In the genomic region with DNA sequence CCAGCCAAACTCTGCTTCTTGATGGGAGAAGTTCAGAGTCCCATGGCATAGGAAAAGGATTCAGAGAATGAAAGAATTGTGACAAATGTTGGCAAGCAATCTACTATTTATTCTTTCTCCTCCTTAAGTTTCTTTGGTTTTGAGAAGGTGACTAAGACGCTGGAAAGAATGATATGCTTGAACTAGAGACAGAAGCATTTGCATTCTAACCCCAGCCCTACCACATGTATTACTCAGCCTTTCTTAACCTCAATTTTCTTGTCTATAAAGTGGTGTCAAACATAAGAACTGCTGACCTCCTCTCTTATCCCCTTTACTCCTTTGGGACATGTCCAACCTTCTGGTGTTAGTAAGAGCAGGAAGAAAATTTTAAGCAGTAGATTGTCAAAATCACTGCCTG, we compare ENCODE assay signal across 17 cellular contexts.
"Had no signal": no experiment of that assay in that cellular context is flagged by ENCODE, and none has a peak within 500 bp of the region (broad histone marks: within the 10 kb centered on the region; RNA-seq: fewer than 3 reads in every experiment).

No MANE protein-coding gene starts in this region.

- H3K9me3 Mint-ChIP-seq: activated CD4-positive, alpha-beta memory T cell treated with anti-CD3 and anti-CD28 coated beads for 36 hours; activated naive CD4-positive, alpha-beta T cell treated with anti-CD3 and anti-CD28 coated beads, Interleukin-2, amount 50 U/mL, for 24 hours; central memory CD8-positive, alpha-beta T cell; nephron progenitor cell had no signal

- ATAC-seq: activated CD4-positive, alpha-beta T cell treated with anti-CD3 and anti-CD28 coated beads for 36 hours; activated CD8-positive, alpha-beta memory T cell treated with anti-CD3 and anti-CD28 coated beads, Interleukin-2, amount 10 ng/mL, durations not matched to agents 7 days and 5 days; body of pancreas; stimulated activated naive B cell treated with anti-CD40 and anti-IgM and Interleukin-4, amounts not matched to agents 10 μg/mL and 1 μg/mL and 100 μg/mL, for 72 hours had no signal

- H3K4me3 ChIP-seq: body of pancreas, coronary artery, transverse colon had no signal

- H3K27me3 ChIP-seq: body of pancreas had no signal

- H3K4me1 Mint-ChIP-seq: activated CD4-positive, alpha-beta T cell treated with anti-CD3 and anti-CD28 coated beads for 36 hours; activated CD8-positive, alpha-beta memory T cell treated with anti-CD3 and anti-CD28 coated beads, Interleukin-2, amount 10 ng/mL, durations not matched to agents 7 days and 5 days; activated naive CD4-positive, alpha-beta T cell treated with anti-CD3 and anti-CD28 coated beads, Interleukin-2, amount 50 U/mL, for 24 hours; central memory CD8-positive, alpha-beta T cell had no signal

- H3K4me3 Mint-ChIP-seq: activated CD4-positive, alpha-beta memory T cell treated with anti-CD3 and anti-CD28 coated beads for 36 hours; activated CD4-positive, alpha-beta T cell treated with anti-CD3 and anti-CD28 coated beads for 36 hours; activated CD8-positive, alpha-beta memory T cell treated with anti-CD3 and anti-CD28 coated beads, Interleukin-2, amount 10 ng/mL, durations not matched to agents 7 days and 5 days; activated naive CD4-positive, alpha-beta T cell treated with anti-CD3 and anti-CD28 coated beads, Interleukin-2, amount 50 U/mL, for 24 hours; central memory CD8-positive, alpha-beta T cell; nephron progenitor cell; stimulated activated naive B cell treated with anti-CD40 and anti-IgM and Interleukin-4, amounts not matched to agents 10 μg/mL and 1 μg/mL and 100 μg/mL, for 72 hours had no signal

- H3K9me3 ChIP-seq: body of pancreas, transverse colon had no signal

- DNase-seq: activated CD4-positive, alpha-beta memory T cell treated with anti-CD3 and anti-CD28 coated beads for 36 hours; activated CD4-positive, alpha-beta T cell treated with anti-CD3 and anti-CD28 coated beads for 36 hours; activated CD8-positive, alpha-beta memory T cell treated with anti-CD3 and anti-CD28 coated beads, Interleukin-2, amount 10 ng/mL, durations not matched to agents 7 days and 5 days; activated effector memory CD4-positive, alpha-beta T cell treated with anti-CD3 and anti-CD28 coated beads, Interleukin-2, amount 50 U/mL, for 16 hours; activated T-cell treated with anti-CD3 and anti-CD28 coated beads, Interleukin-2, amount 50 U/mL, for 1 hour; amniotic stem cell; body of pancreas; glutamatergic neuron; nephron progenitor cell; occipital lobe; stimulated activated CD4-positive, alpha-beta T cell treated with anti-CD3 and anti-CD28 coated beads, Interleukin-2, amount 100 ng/mL, for 48 hours; stimulated activated naive B cell treated with anti-CD40 and anti-IgM and Interleukin-4, amounts not matched to agents 10 μg/mL and 1 μg/mL and 100 μg/mL, for 72 hours; transverse colon had no signal

- H3K27ac ChIP-seq: body of pancreas, coronary artery, transverse colon, VCaP had no signal

- H3K4me1 ChIP-seq: body of pancreas, transverse colon had no signal

- H3K27ac Mint-ChIP-seq: activated CD4-positive, alpha-beta memory T cell treated with anti-CD3 and anti-CD28 coated beads for 36 hours; activated CD4-positive, alpha-beta T cell treated with anti-CD3 and anti-CD28 coated beads for 36 hours; activated CD8-positive, alpha-beta memory T cell treated with anti-CD3 and anti-CD28 coated beads, Interleukin-2, amount 10 ng/mL, durations not matched to agents 7 days and 5 days; activated naive CD4-positive, alpha-beta T cell treated with anti-CD3 and anti-CD28 coated beads, Interleukin-2, amount 50 U/mL, for 24 hours; nephron progenitor cell; stimulated activated naive B cell treated with anti-CD40 and anti-IgM and Interleukin-4, amounts not matched to agents 10 μg/mL and 1 μg/mL and 100 μg/mL, for 72 hours had no signal

- H3K36me3 Mint-ChIP-seq: activated CD4-positive, alpha-beta memory T cell treated with anti-CD3 and anti-CD28 coated beads for 36 hours; activated CD8-positive, alpha-beta memory T cell treated with anti-CD3 and anti-CD28 coated beads, Interleukin-2, amount 10 ng/mL, durations not matched to agents 7 days and 5 days; activated naive CD4-positive, alpha-beta T cell treated with anti-CD3 and anti-CD28 coated beads, Interleukin-2, amount 50 U/mL, for 24 hours; stimulated activated naive B cell treated with anti-CD40 and anti-IgM and Interleukin-4, amounts not matched to agents 10 μg/mL and 1 μg/mL and 100 μg/mL, for 72 hours had no signal

- H3K36me3 ChIP-seq: transverse colon had no signal
